In genomic region chr15:64089553-64090280, GRCh38 we compare ENCODE assay signal across 8 cellular contexts. TPM values are rescaled to one million over a fixed set of nuclear protein-coding genes. Genes with fewer than 3 reads are reported as not detected.
DNase-seq lines count a peak whose midpoint lies in the region; ATAC-seq and TF ChIP-seq lines count a peak whose summit lies in the region.

No MANE protein-coding gene starts in this region.

- no peak for TF ChIP-seq POLR2A in uterus (IDR thresholded peaks at IDR 0.05)

- H3K4me1 ChIP-seq in cardiac muscle cell (ENCODE audit: low read depth) (peaks cover 18% of the 10 kb centered on the region), OCI-LY3 (ENCODE audit: low read length) (peaks cover 42% of the 10 kb centered on the region), uterus (peaks cover 0 to 6% of the 10 kb centered on the region in 2 donors)

- H4K20me1 ChIP-seq in OCI-LY3 (ENCODE audit: insufficient read depth, low read length), result peaks cover 6% of the 10 kb centered on the region; the same call in 1 of the 2 replicates

- peak overlapping the region; percentile 57 for H3K9ac ChIP-seq in OCI-LY3 (ENCODE audit: low read length)

- POLR2A ChIA-PET in RWPE1 (lab: Yijun Ruan, JAX; ENCODE audit: low non-redundant PET), result no interaction called here

- H3K4me2 ChIP-seq in OCI-LY3 (ENCODE audit: low read length), result peak overlapping the region; percentile 87

- no peak overlapping the region for H2AFZ ChIP-seq in OCI-LY3 (ENCODE audit: low read depth, low read length)

- H3K27ac ChIP-seq in cardiac muscle cell (peak overlapping the region; percentile 75), OCI-LY3 (ENCODE audit: low read length) (peak overlapping the region; percentile 79), layer of hippocampus (ENCODE audit: low read depth, low read length) (peak overlapping the region; percentile 12), uterus (no peak overlapping the region), RWPE1 (no peak overlapping the region)

- H3K4me3 ChIP-seq in cardiac muscle cell (no peak overlapping the region), OCI-LY3 (ENCODE audit: low read length) (peak overlapping the region; percentile 48), uterus (no peak overlapping the region)

- H3K9me3 ChIP-seq in cardiac muscle cell (ENCODE audit: low read depth), result no peaks in the 10 kb centered on the region
- no peaks in the 10 kb centered on the region for H3K9me3 ChIP-seq in OCI-LY3 (ENCODE audit: insufficient read depth, low read length)
- no peaks in the 10 kb centered on the region for H3K9me3 ChIP-seq in uterus

- DNase-seq in cardiac muscle cell (ENCODE audit: low read depth in 1 of 2, low spot score in 1 of 2), result no peak
- no peak for DNase-seq in Right ventricle myocardium inferior (ENCODE audit: missing footprints)
- no peak for DNase-seq in dedifferentiated amniotic fluid mesenchymal stem cell (ENCODE audit: extremely low spot score)
- DNase-seq in uterus, result no peak
- DNase-seq in NCI-H146 (lab: John Stamatoyannopoulos, UW), result no peak
- no peak for DNase-seq in RWPE1 (ENCODE audit: low spot score)

- peaks cover 6% of the 10 kb centered on the region for H3K36me3 ChIP-seq in cardiac muscle cell
- peaks cover 24% of the 10 kb centered on the region for H3K36me3 ChIP-seq in OCI-LY3 (replicated peaks; ENCODE audit: low read depth, low read length)
- no peaks in the 10 kb centered on the region for H3K36me3 ChIP-seq in uterus

- intact Hi-C loops in Right ventricle myocardium inferior (cut with DNase I), result loop anchor here (5.0 kb wide), 1 partner anchor 63 kb away; the partner anchor contains the start of gene SNX22
- intact Hi-C loops in uterus (cut with DNase I; ENCODE audit: low total_unique reads), result no loop called here

- no peak for TF ChIP-seq CTCF in cardiac muscle cell (IDR thresholded peaks at IDR 0.05; ENCODE audit: low read depth, low read length)
- no peak for TF ChIP-seq CTCF in OCI-LY3 (IDR thresholded peaks at IDR 0.05; ENCODE audit: low read depth, low read length)
- TF ChIP-seq CTCF in uterus (IDR thresholded peaks at IDR 0.05), result no peak
- TF ChIP-seq CTCF in RWPE1 (conservative IDR thresholded peaks at IDR 0.05; ENCODE audit: low read depth), result no peak

- peaks cover 61% of the 10 kb centered on the region for H3K79me2 ChIP-seq in OCI-LY3 (ENCODE audit: low read length)

- H3K27me3 ChIP-seq in cardiac muscle cell (no peaks in the 10 kb centered on the region), OCI-LY3 (ENCODE audit: low read depth, low read length) (no peaks in the 10 kb centered on the region), layer of hippocampus (ENCODE audit: control insufficient read depth, insufficient read depth, low read length) (no peaks in the 10 kb centered on the region), uterus (no peaks in the 10 kb centered on the region)

- ATAC-seq in Right ventricle myocardium inferior, result no peak

- CTCF ChIA-PET in RWPE1 (lab: Yijun Ruan, JAX), result interaction anchor here (0.6 kb wide), 1 partner anchor 18 kb away, joined by 3 read pairs; no protein-coding TSS in a partner anchor

RNA-seq across cellular contexts. Expression of gene CIAO2A, which starts 3.9 kb away (rescaled TPM):
- total RNA-seq in cardiac muscle cell (115 and 126 TPM in 2 replicates), Right ventricle myocardium inferior (66.7 TPM), uterus (10 to 100 TPM; 21.4 to 53.8 (median 34.3) TPM)
- polyA plus RNA-seq in cardiac muscle cell, result 181 and 187 TPM in 2 replicates

RNA-seq across cellular contexts. Expression of gene SNX1, which starts 6.1 kb away (rescaled TPM):
- 35.7 and 36.5 TPM in 2 replicates for total RNA-seq in cardiac muscle cell
- 36.9 and 37.0 TPM in 2 replicates for polyA plus RNA-seq in cardiac muscle cell
- total RNA-seq in Right ventricle myocardium inferior, result 90.7 TPM
- 100 to 1,000 TPM in 2 of 4 donors, 10 to 100 TPM in 2; 74.5 to 178 (median 95.5) TPM for total RNA-seq in uterus

RNA-seq across cellular contexts. Expression of gene DAPK2, which starts 43.4 kb away (rescaled TPM):
- total RNA-seq in cardiac muscle cell, result 0.70 and 1.4 TPM in 2 replicates
- 0.51 TPM in 1 of 2 replicates, not detected in the other for polyA plus RNA-seq in cardiac muscle cell
- 47.9 TPM for total RNA-seq in Right ventricle myocardium inferior
- 1 to 10 TPM in 3 of 4 donors, under 1 TPM in 1; 0.88 to 5.3 (median 1.4) TPM for total RNA-seq in uterus

Comparison
In these comparisons a context has a peak if more than half of its experiments do, and no peak if none do; other contexts are left out.
1. H3K27ac ChIP-seq: peak in cardiac muscle cell (single experiment), OCI-LY3 (single experiment) and layer of hippocampus (single experiment); none in uterus (0 of 2) and RWPE1 (single experiment).